Comparison of ENCODE assay signal across 12 cellular contexts in genomic region chr5:16916262-16916878, GRCh38. TPM values are rescaled to one million over a fixed set of nuclear protein-coding genes. Genes with fewer than 3 reads are reported as not detected.
DNase-seq lines count a peak whose midpoint lies in the region; ATAC-seq and FAIRE-seq lines count a peak whose summit lies in the region.
"Had no signal": no experiment of that assay in that cellular context is flagged by ENCODE, and none has a peak within 500 bp of the region (broad histone marks: within the 10 kb centered on the region; RNA-seq: fewer than 3 reads in every experiment).

No MANE protein-coding gene starts in this region.

- no peaks in the 10 kb centered on the region for H3K36me3 ChIP-seq in SJCRH30

- no peaks in the 10 kb centered on the region for H3K27me3 ChIP-seq in SJCRH30

- no peak for ATAC-seq in GM21529 (IDR thresholded peaks at IDR 0.05; ENCODE audit: unreplicated experiment)
- ATAC-seq: naive thymus-derived CD8-positive, alpha-beta T cell had no signal

- H3K4me1 ChIP-seq in SJCRH30, result peaks cover 10% of the 10 kb centered on the region

- DNase-seq in NCI-H82 (lab: John Stamatoyannopoulos, UW) (peak; percentile 57), NCI-H82 treated with DMSO at 0.1 percent for 48 hours (lab: John Stamatoyannopoulos, UW; ENCODE audit: unreplicated experiment) (no peak), SJCRH30 (peak; percentile 7 to 46), fibroblast of gingiva (ENCODE audit: low read depth) (peak; percentile 90), urothelium cell line (ENCODE audit: low spot score) (peak; percentile 86), NCI-H2227 treated with DMSO at 0.1 percent for 48 hours (lab: John Stamatoyannopoulos, UW) (no peak)
- no peak for DNase-seq in activated CD4-positive, alpha-beta T cell treated with anti-CD3 and anti-CD28 coated beads, Interleukin-2, amount 50 U/mL, for 1 hour
- DNase-seq: naive thymus-derived CD8-positive, alpha-beta T cell; NCI-H1694; stimulated activated CD4-positive, alpha-beta T cell treated with anti-CD3 and anti-CD28 coated beads, Interleukin-4, amount 100 ng/mL, for 1 hour had no signal

- no peaks in the 10 kb centered on the region for H3K9me3 ChIP-seq in SJCRH30 (replicated peaks)

- H3K27ac ChIP-seq in SJCRH30, result peak overlapping the region; percentile 32; the same call in 1 of the 2 replicates
- H3K27ac ChIP-seq: 22Rv1 had no signal

- FAIRE-seq in urothelium cell line (lab: Jason Lieb, UNC), result no peak

- no peak overlapping the region for H3K4me3 ChIP-seq in SJCRH30

RNA-seq across cellular contexts. Expression of gene MYO10, which starts 19.7 kb away (rescaled TPM):
- total RNA-seq in SJCRH30 (2014; rRNA removed; shearing (Covaris generic)), result 9.3 and 9.4 TPM in 2 replicates
- total RNA-seq: naive thymus-derived CD8-positive, alpha-beta T cell had no signal

Comparison
In these comparisons a context has a peak if more than half of its experiments do, and no peak if none do; other contexts are left out.
1. DNase-seq: peak in NCI-H82 (single experiment), SJCRH30 (2 of 2), fibroblast of gingiva (single experiment) and urothelium cell line (single experiment); none in NCI-H82 treated with DMSO at 0.1 percent for 48 hours (single experiment), activated CD4-positive, alpha-beta T cell treated with anti-CD3 and anti-CD28 coated beads, Interleukin-2, amount 50 U/mL, for 1 hour (single experiment) and NCI-H2227 treated with DMSO at 0.1 percent for 48 hours (single experiment).